ENCODE assay signal across 8 cellular contexts in genomic region chr6:32081168-32081624, GRCh38. TPM values are rescaled to one million over a fixed set of nuclear protein-coding genes. Genes with fewer than 3 reads are reported as not detected.
DNase-seq lines count a peak whose midpoint lies in the region; ATAC-seq and TF ChIP-seq lines count a peak whose summit lies in the region.

No MANE protein-coding gene starts in this region.

- no peaks in the 10 kb centered on the region for H3K79me2 ChIP-seq in SK-N-SH (ENCODE audit: insufficient read depth)

- no peak for TF ChIP-seq RAD21 in SK-N-SH (IDR thresholded peaks at IDR 0.05; ENCODE audit: low read length)

- H3K9me3 ChIP-seq in SK-N-SH = no peaks in the 10 kb centered on the region

- H3F3A ChIP-seq in SK-N-SH (replicated peaks; ENCODE audit: insufficient read depth) = no peaks in the 10 kb centered on the region

- TF ChIP-seq CTCF in SK-N-SH (IDR thresholded peaks at IDR 0.05) (no peak), foreskin fibroblast (IDR thresholded peaks at IDR 0.05; ENCODE audit: low read depth, low read length) (no peak)

- peak overlapping the region in 1 of 2 experiments; percentile 39; a peak in 1 of 4 replicates for H3K27ac ChIP-seq in SK-N-SH (ENCODE audit: low read depth in 2 of 2, low read length in 1 of 2)

- H3K4me2 ChIP-seq in SK-N-SH = peak overlapping the region; percentile 62; the same call in 1 of the 2 replicates

- CTCF ChIA-PET in SK-N-SH (lab: Yijun Ruan, JAX) = interaction anchor here (1.1 kb wide), 1 partner anchor 37 kb away, joined by 3 read pairs; no protein-coding TSS in a partner anchor

- POLR2A ChIA-PET in SK-N-SH (lab: Yijun Ruan, JAX) = no interaction called here

- H3K36me3 ChIP-seq in SK-N-SH (replicated peaks in 1 of 2; ENCODE audit: control insufficient read depth in 1 of 2, insufficient read depth in 2 of 2, low read length in 1 of 2) = no peaks in the 10 kb centered on the region

- peaks cover 0 to 10% of the 10 kb centered on the region in 2 experiments; a peak in 2 of 4 replicates for H3K4me1 ChIP-seq in SK-N-SH (ENCODE audit: control insufficient read depth in 1 of 2, insufficient read depth in 2 of 2, low read depth in 1 of 2, low read length in 1 of 2)

- peak overlapping the region; percentile 73 for H2AFZ ChIP-seq in SK-N-SH (ENCODE audit: low read depth)

- no peaks in the 10 kb centered on the region for H3K9me2 ChIP-seq in SK-N-SH

- no peaks in the 10 kb centered on the region for H4K20me1 ChIP-seq in SK-N-SH (ENCODE audit: insufficient read depth)

- H3K9ac ChIP-seq in SK-N-SH = no peak overlapping the region

- H3K4me3 ChIP-seq in SK-N-SH (ENCODE audit: low read depth in 2 of 2, low read length in 1 of 2) (no peak overlapping the region), foreskin fibroblast (ENCODE audit: low read depth in 1 of 2, low read length in 2 of 2) (no peak overlapping the region), skeletal muscle cell (ENCODE audit: low read depth, low read length) (no peak overlapping the region)

- peak in 1 of 2 experiments; percentile 55; a peak in 1 of 4 replicates for TF ChIP-seq EP300 in SK-N-SH (IDR thresholded peaks at IDR 0.05; ENCODE audit: borderline replicate concordance in 1 of 2, low read depth in 1 of 2, low read length in 1 of 2)

- ATAC-seq in HG03025 (IDR thresholded peaks at IDR 0.05; ENCODE audit: low FRiP score, unreplicated experiment) = no peak

- 0 out of 2 replicates have a peak, but pooled peaks cover 1% of the 10 kb centered on the region for H3K27me3 ChIP-seq in SK-N-SH (ENCODE audit: insufficient read depth)

- 15% methylated on average over 6 of the region's 15 CpGs for WGBS in SK-N-SH (ENCODE audit: low lambda C conversion rate)

- DNase-seq in GM03348 (ENCODE audit: low spot score) (peak; percentile 97), SK-N-SH (peak; percentile 50), foreskin fibroblast (peak; percentile 75 to 83), skeletal muscle cell (ENCODE audit: low read depth) (peak; percentile 65), NCI-H524 treated with DMSO at 0.1 percent for 48 hours (lab: John Stamatoyannopoulos, UW) (no peak), COLO668 (lab: John Stamatoyannopoulos, UW; ENCODE audit: unreplicated experiment) (no peak), NCI-H187 treated with DMSO at 0.1 percent for 48 hours (lab: John Stamatoyannopoulos, UW) (no peak)

TF ChIP-seq in SK-N-SH, 30 proteins besides CTCF, POLR2A, EP300 and RAD21 (continues in another document):
- TF ChIP-seq ELF1 (IDR thresholded peaks at IDR 0.05) (no peak), GABPA (IDR thresholded peaks at IDR 0.05; ENCODE audit: low read depth) (peak; percentile 39; the same call in 1 of the 2 replicates), GATA2 (CRISPR knock-in tag; IDR thresholded peaks at IDR 0.05) (no peak), MXI1 (IDR thresholded peaks at IDR 0.05; ENCODE audit: low read depth, low read length) (no peak), TCF12 (IDR thresholded peaks at IDR 0.05) (peak; percentile 59), SMC3 (IDR thresholded peaks at IDR 0.05; ENCODE audit: low read depth, low read length) (no peak), FOXJ3 (CRISPR knock-in tag; IDR thresholded peaks at IDR 0.05) (no peak), SIN3A (IDR thresholded peaks at IDR 0.05; ENCODE audit: borderline replicate concordance, low read depth, low read length) (no peak), NFIC (IDR thresholded peaks at IDR 0.05; ENCODE audit: borderline replicate concordance) (peak; percentile 89), MEF2A (IDR thresholded peaks at IDR 0.05; ENCODE audit: borderline replicate concordance, low read depth) (no peak), RFX5 (IDR thresholded peaks at IDR 0.05; ENCODE audit: low read length) (no peak), IRF3 (IDR thresholded peaks at IDR 0.05; ENCODE audit: low read depth, low read length) (no peak), JUND (IDR thresholded peaks at IDR 0.05) (peak; percentile 66), RCOR1 (IDR thresholded peaks at IDR 0.05; ENCODE audit: low read length) (no peak), POLR2AphosphoS5 (IDR thresholded peaks at IDR 0.05; ENCODE audit: low read depth, low read length) (0 out of 2 replicates have a peak, but pooled peaks have one; percentile 33), EZH2phosphoT487 (IDR thresholded peaks at IDR 0.05; ENCODE audit: borderline replicate concordance, low read depth) (no peak)
- TF ChIP-seq, protein P1, sequence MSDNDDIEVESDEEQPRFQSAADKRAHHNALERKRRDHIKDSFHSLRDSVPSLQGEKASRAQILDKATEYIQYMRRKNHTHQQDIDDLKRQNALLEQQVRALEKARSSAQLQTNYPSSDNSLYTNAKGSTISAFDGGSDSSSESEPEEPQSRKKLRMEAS (IDR thresholded peaks at IDR 0.05; ENCODE audit: low read depth) = peak; percentile 94
- TF ChIP-seq, protein P2, sequence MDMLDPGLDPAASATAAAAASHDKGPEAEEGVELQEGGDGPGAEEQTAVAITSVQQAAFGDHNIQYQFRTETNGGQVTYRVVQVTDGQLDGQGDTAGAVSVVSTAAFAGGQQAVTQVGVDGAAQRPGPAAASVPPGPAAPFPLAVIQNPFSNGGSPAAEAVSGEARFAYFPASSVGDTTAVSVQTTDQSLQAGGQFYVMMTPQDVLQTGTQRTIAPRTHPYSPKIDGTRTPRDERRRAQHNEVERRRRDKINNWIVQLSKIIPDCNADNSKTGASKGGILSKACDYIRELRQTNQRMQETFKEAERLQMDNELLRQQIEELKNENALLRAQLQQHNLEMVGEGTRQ (IDR thresholded peaks at IDR 0.05; ENCODE audit: borderline replicate concordance, low read depth, low read length) = no peak
- TF ChIP-seq, protein P3, sequence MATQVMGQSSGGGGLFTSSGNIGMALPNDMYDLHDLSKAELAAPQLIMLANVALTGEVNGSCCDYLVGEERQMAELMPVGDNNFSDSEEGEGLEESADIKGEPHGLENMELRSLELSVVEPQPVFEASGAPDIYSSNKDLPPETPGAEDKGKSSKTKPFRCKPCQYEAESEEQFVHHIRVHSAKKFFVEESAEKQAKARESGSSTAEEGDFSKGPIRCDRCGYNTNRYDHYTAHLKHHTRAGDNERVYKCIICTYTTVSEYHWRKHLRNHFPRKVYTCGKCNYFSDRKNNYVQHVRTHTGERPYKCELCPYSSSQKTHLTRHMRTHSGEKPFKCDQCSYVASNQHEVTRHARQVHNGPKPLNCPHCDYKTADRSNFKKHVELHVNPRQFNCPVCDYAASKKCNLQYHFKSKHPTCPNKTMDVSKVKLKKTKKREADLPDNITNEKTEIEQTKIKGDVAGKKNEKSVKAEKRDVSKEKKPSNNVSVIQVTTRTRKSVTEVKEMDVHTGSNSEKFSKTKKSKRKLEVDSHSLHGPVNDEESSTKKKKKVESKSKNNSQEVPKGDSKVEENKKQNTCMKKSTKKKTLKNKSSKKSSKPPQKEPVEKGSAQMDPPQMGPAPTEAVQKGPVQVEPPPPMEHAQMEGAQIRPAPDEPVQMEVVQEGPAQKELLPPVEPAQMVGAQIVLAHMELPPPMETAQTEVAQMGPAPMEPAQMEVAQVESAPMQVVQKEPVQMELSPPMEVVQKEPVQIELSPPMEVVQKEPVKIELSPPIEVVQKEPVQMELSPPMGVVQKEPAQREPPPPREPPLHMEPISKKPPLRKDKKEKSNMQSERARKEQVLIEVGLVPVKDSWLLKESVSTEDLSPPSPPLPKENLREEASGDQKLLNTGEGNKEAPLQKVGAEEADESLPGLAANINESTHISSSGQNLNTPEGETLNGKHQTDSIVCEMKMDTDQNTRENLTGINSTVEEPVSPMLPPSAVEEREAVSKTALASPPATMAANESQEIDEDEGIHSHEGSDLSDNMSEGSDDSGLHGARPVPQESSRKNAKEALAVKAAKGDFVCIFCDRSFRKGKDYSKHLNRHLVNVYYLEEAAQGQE (IDR thresholded peaks at IDR 0.05; ENCODE audit: low read depth, low read length) = no peak
- TF ChIP-seq, protein P4, sequence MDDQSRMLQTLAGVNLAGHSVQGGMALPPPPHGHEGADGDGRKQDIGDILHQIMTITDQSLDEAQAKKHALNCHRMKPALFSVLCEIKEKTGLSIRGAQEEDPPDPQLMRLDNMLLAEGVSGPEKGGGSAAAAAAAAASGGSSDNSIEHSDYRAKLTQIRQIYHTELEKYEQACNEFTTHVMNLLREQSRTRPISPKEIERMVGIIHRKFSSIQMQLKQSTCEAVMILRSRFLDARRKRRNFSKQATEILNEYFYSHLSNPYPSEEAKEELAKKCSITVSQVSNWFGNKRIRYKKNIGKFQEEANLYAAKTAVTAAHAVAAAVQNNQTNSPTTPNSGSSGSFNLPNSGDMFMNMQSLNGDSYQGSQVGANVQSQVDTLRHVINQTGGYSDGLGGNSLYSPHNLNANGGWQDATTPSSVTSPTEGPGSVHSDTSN (IDR thresholded peaks at IDR 0.05) = no peak

RNA-seq across cellular contexts. Expression of gene TNXB, which starts 27.9 kb away (rescaled TPM):
- 0.48 and 0.55 TPM in 2 replicates for polyA plus RNA-seq in SK-N-SH (2012; rRNA removed)
- polyA plus RNA-seq in SK-N-SH (2012; cell fraction: cytosol; rRNA removed) = 0.07 and 0.13 TPM in 2 replicates
- 1.5 and 1.7 TPM in 2 replicates for polyA plus RNA-seq in SK-N-SH (2012; cell fraction: nucleus; rRNA removed)

RNA-seq across cellular contexts. Expression of gene CYP21A2, which starts 43.0 kb away (rescaled TPM):
- 0.03 TPM in 1 of 2 replicates, not detected in the other for polyA plus RNA-seq in SK-N-SH (2012; rRNA removed)
- polyA plus RNA-seq in SK-N-SH (2012; cell fraction: cytosol; rRNA removed) = not detected in 2 replicates
- polyA plus RNA-seq in SK-N-SH (2012; cell fraction: nucleus; rRNA removed) = 0.15 and 0.18 TPM in 2 replicates

RNA-seq across cellular contexts. Expression of gene ATF6B, which starts 46.9 kb away (rescaled TPM):
- 61.3 and 73.0 TPM in 2 replicates for polyA plus RNA-seq in SK-N-SH (2012; rRNA removed)
- polyA plus RNA-seq in SK-N-SH (2012; cell fraction: cytosol; rRNA removed) = 24.6 and 34.3 TPM in 2 replicates
- polyA plus RNA-seq in SK-N-SH (2012; cell fraction: nucleus; rRNA removed) = 148 and 162 TPM in 2 replicates

RNA-seq across cellular contexts. Expression of gene FKBPL, which starts 48.9 kb away (rescaled TPM):
- polyA plus RNA-seq in SK-N-SH (2012; rRNA removed) = 2.7 and 3.5 TPM in 2 replicates
- 2.4 and 2.6 TPM in 2 replicates for polyA plus RNA-seq in SK-N-SH (2012; cell fraction: cytosol; rRNA removed)
- polyA plus RNA-seq in SK-N-SH (2012; cell fraction: nucleus; rRNA removed) = 2.9 and 3.3 TPM in 2 replicates

Comparison
In these comparisons a context has a peak if more than half of its experiments do, and no peak if none do; other contexts are left out.
1. DNase-seq: peak in GM03348 (single experiment), SK-N-SH (single experiment), foreskin fibroblast (2 of 2) and skeletal muscle cell (single experiment); none in NCI-H524 treated with DMSO at 0.1 percent for 48 hours (single experiment), COLO668 (single experiment) and NCI-H187 treated with DMSO at 0.1 percent for 48 hours (single experiment).